8 cellular contexts compared by ENCODE assay signal in the genomic region with DNA sequence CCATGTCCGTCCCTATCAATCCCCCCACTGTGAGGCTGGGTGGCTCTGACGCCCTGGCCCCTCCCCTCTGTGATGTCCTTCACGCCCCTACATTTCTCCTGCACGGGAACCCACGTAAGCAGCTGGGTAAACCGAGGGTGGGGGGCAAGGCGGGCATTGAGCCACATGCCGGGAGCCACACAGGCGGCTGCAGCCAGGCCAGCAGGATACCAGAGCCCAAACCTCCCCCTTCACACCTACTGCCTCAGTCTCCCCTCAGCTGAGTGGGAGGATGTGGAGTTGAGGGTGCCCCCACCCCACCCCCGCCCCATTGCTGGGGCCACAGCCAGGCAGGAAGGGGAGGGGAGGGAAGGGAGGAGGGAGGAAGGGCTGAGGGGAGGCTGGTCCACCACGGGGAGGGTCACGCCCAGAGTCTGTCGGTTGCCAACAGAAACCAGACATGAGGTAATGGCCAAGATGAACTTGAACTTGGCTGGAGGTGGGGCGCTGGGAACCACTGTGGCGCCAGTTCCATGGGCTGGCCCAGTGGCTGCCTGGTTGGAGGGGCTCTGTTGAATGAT. TPM values are rescaled to one million over a fixed set of nuclear protein-coding genes. Genes with fewer than 3 reads are reported as not detected.
A peak's percentile ranks its signal among the peaks of the same experiment; 100 is the strongest.
DNase-seq lines count a peak whose midpoint lies in the region; ATAC-seq, FAIRE-seq and TF ChIP-seq lines count a peak whose summit lies in the region.
"Had no signal": no experiment of that assay in that cellular context is flagged by ENCODE, and none has a peak within 500 bp of the region (broad histone marks: within the 10 kb centered on the region; RNA-seq: fewer than 3 reads in every experiment).

No MANE protein-coding gene starts in this region.

- ATAC-seq in right lobe of liver, result peak; percentile 82 to 91 (median 87)
- ATAC-seq in GM18502 (IDR thresholded peaks at IDR 0.05; ENCODE audit: poor library complexity, unreplicated experiment), result no peak

- WGBS in right lobe of liver (ENCODE audit: insufficient coverage, low coverage, low lambda C conversion rate, missing lambda C conversion rate), result 18% methylated on average over 11 of the region's 15 CpGs
- WGBS in transverse colon (ENCODE audit: low coverage in 1 of 2), 2 donors, result 42% methylated on average over 14 of the region's 15 CpGs; no CpG with 5 or more reads in 1 of the 2 donors
- WGBS in small intestine, 3 donors, result 41 to 69% (median 65%) methylated on average over 14 to 15 of the region's 15 CpGs

- peak overlapping the region in 57 of 59 donors; percentile 44 to 94 (median 85) for H3K27ac ChIP-seq in dorsolateral prefrontal cortex
- peak overlapping the region; percentile 59 to 84 (median 80) for H3K27ac ChIP-seq in right lobe of liver
- H3K27ac ChIP-seq in transverse colon, result peak overlapping the region; percentile 79 to 87 (median 84)
- peak overlapping the region in 1 of 2 donors; percentile 86 for H3K27ac ChIP-seq in small intestine (ENCODE audit: low read depth in 1 of 2, low read length in 1 of 2)

- TF ChIP-seq EP300 in transverse colon (IDR thresholded peaks at IDR 0.05; ENCODE audit: low read depth), result peak; percentile 29

- intact Hi-C loops in dorsolateral prefrontal cortex (cut with DNase I), result no loop called here
- intact Hi-C loops in right lobe of liver (cut with DNase I), result no loop called here
- intact Hi-C loops in transverse colon (cut with DNase I; ENCODE audit: low total_unique reads), result no loop called here

- peaks cover 0 to 56% (median 14%) of the 10 kb centered on the region in 4 donors for H3K36me3 ChIP-seq in right lobe of liver
- H3K36me3 ChIP-seq in transverse colon, result peaks cover 0 to 26% (median 3%) of the 10 kb centered on the region in 4 donors
- H3K36me3 ChIP-seq in small intestine (ENCODE audit: control insufficient read depth in 2 of 2, insufficient read depth in 2 of 2, low read length in 2 of 2), result peaks cover 0 to 8% of the 10 kb centered on the region in 2 donors

- H3K4me3 ChIP-seq in dorsolateral prefrontal cortex, result peak overlapping the region in 7 of 59 donors; percentile 14 to 31 (median 23)
- H3K4me3 ChIP-seq in right lobe of liver, result no peak overlapping the region
- H3K4me3 ChIP-seq in transverse colon, result no peak overlapping the region
- H3K4me3 ChIP-seq in small intestine (ENCODE audit: low read depth in 1 of 2, low read length in 2 of 2), result no peak overlapping the region

- DNase-seq in NCI-H2196 (lab: John Stamatoyannopoulos, UW; ENCODE audit: unreplicated experiment) (peak; percentile 45), dorsolateral prefrontal cortex (peak in 7 of 10 donors; percentile 36 to 71 (median 56)), right lobe of liver (peak; percentile 80 to 89 (median 89)), transverse colon (peak; percentile 63), GM20000 (ENCODE audit: low spot score) (no peak), small intestine (no peak)
- DNase-seq: NCI-H345 had no signal

- in situ Hi-C loops in transverse colon (cut with MboI; ENCODE audit: low pct_ligation_motif_present in 1 of 4, low pct_unique_long_range_greater_than_20kb in 1 of 4, low sequenced_read_pairs in 3 of 4), result no loop called here

- H3K27me3 ChIP-seq in dorsolateral prefrontal cortex (no peaks in the 10 kb centered on the region), right lobe of liver (no peaks in the 10 kb centered on the region), transverse colon (no peaks in the 10 kb centered on the region), small intestine (ENCODE audit: control insufficient read depth in 2 of 2, insufficient read depth in 2 of 2, low read length in 2 of 2) (no peaks in the 10 kb centered on the region)

- H3K9me3 ChIP-seq in right lobe of liver (no peaks in the 10 kb centered on the region), transverse colon (no peaks in the 10 kb centered on the region), small intestine (ENCODE audit: control insufficient read depth, low read depth) (no peaks in the 10 kb centered on the region)

- no peak for FAIRE-seq in small intestine (lab: Jason Lieb, UNC)

- no peak for TF ChIP-seq POLR2A in right lobe of liver (IDR thresholded peaks at IDR 0.05)
- no peak for TF ChIP-seq POLR2A in transverse colon (IDR thresholded peaks at IDR 0.05)

- H3K4me1 ChIP-seq in right lobe of liver (peaks cover 0 to 20% (median 8%) of the 10 kb centered on the region in 4 donors), transverse colon (peaks cover 17 to 40% (median 29%) of the 10 kb centered on the region in 4 donors), small intestine (ENCODE audit: control insufficient read depth in 2 of 2, insufficient read depth in 1 of 2, low read depth in 1 of 2, low read length in 1 of 2) (peaks cover 0 to 3% of the 10 kb centered on the region in 2 donors)

- TF ChIP-seq CTCF in dorsolateral prefrontal cortex (IDR thresholded peaks at IDR 0.05 in 54 of 56, conservative IDR thresholded peaks at IDR 0.05 in 2 of 56; ENCODE audit: low read depth in 1 of 56, partially characterized antibody in 56 of 56), result no peak
- no peak for TF ChIP-seq CTCF in right lobe of liver (IDR thresholded peaks at IDR 0.05)
- TF ChIP-seq CTCF in transverse colon (IDR thresholded peaks at IDR 0.05), result no peak
- no peak for TF ChIP-seq CTCF in GM20000 (IDR thresholded peaks at IDR 0.05; ENCODE audit: extremely low read depth, missing control alignments)

RNA-seq across cellular contexts. Expression of a gene that starts 20.9 kb away (rescaled TPM):
- 10 to 100 TPM in 4 of 120 experiments, 1 to 10 TPM in 112, under 1 TPM in 3, not detected in 1; 0.80 to 14.7 (median 4.2) TPM for total RNA-seq in dorsolateral prefrontal cortex
- total RNA-seq in right lobe of liver, result 10 to 100 TPM in 1 of 6 experiments, 1 to 10 TPM in 4, not detected in 1; 2.1 to 38.1 (median 6.6) TPM
- total RNA-seq in transverse colon, result 100 to 1,000 TPM in 1 of 4 donors, 10 to 100 TPM in 3; 18.7 to 100 (median 85.5) TPM
- 1,000 to 10,000 TPM in 2 of 3 donors, 100 to 1,000 TPM in 1; 270 to 1,947 (median 1,892) TPM for polyA plus RNA-seq in small intestine

RNA-seq across cellular contexts. Expression of a gene that starts 23.8 kb away (rescaled TPM):
- 1 to 10 TPM in 2 of 120 experiments, not detected in 118; 1.4 to 1.6 TPM for total RNA-seq in dorsolateral prefrontal cortex
- total RNA-seq in right lobe of liver, result not detected
- 10 to 100 TPM in 1 of 4 donors, 1 to 10 TPM in 1, not detected in 2; 4.1 to 15.3 TPM for total RNA-seq in transverse colon
- polyA plus RNA-seq in small intestine, result under 1 TPM in 1 of 3 donors, not detected in 2; 0.63 TPM

RNA-seq across cellular contexts. Expression of a gene that starts 41.1 kb away (rescaled TPM):
- 10 to 100 TPM; 16.9 to 48.4 (median 26.1) TPM for total RNA-seq in dorsolateral prefrontal cortex
- 10 to 100 TPM in 1 of 6 experiments, 1 to 10 TPM in 5; 3.7 to 16.7 (median 4.9) TPM for total RNA-seq in right lobe of liver
- 10 to 100 TPM in 2 of 4 donors, 1 to 10 TPM in 2; 7.2 to 13.5 (median 10.8) TPM for total RNA-seq in transverse colon
- polyA plus RNA-seq in small intestine, result 10 to 100 TPM in 1 of 3 donors, 1 to 10 TPM in 2; 5.4 to 18.4 (median 6.2) TPM

RNA-seq across cellular contexts. Expression of a gene that starts 46.7 kb away (rescaled TPM):
- total RNA-seq in dorsolateral prefrontal cortex, result 10 to 100 TPM; 46.4 to 99.1 (median 71.7) TPM
- 10 to 100 TPM; 18.7 to 34.1 (median 23.8) TPM for total RNA-seq in right lobe of liver
- 100 to 1,000 TPM in 1 of 4 donors, 10 to 100 TPM in 3; 29.1 to 107 (median 35.3) TPM for total RNA-seq in transverse colon
- polyA plus RNA-seq in small intestine, result 10 to 100 TPM; 29.5 to 33.1 (median 32.1) TPM

Comparison
In these comparisons a context has a peak if more than half of its experiments do, and no peak if none do; other contexts are left out.
1. DNase-seq: peak in NCI-H2196 (single experiment), dorsolateral prefrontal cortex (7 of 10), right lobe of liver (3 of 3) and transverse colon (single experiment); none in GM20000 (single experiment) and small intestine (single experiment).